In the genomic region with DNA sequence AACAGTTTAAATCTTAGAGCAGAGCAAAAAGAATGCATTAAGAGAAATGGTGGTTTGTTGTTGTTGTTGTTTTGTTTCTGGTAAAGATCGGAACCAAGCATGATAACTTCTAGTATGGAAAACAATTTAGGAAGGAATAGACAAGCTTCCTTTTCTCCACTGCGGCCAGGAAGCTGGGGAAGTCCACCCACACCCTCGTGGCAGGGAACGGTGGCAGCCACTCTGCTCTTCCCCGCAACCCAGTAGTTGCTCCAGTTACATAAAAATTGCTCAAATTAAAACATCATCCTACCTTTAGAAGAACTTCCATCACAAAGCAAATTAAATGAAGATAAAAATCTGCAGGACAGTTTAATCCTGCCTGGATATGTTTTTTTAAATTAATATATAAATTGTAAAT, we compare ENCODE assay signal across 12 cellular contexts.
DNase-seq lines count a peak whose midpoint lies in the region; TF ChIP-seq lines count a peak whose summit lies in the region.
"Had no signal": no experiment of that assay in that cellular context is flagged by ENCODE, and none has a peak within 500 bp of the region (broad histone marks: within the 10 kb centered on the region; RNA-seq: fewer than 3 reads in every experiment).

No MANE protein-coding gene starts in this region.

- TF ChIP-seq POLR2A in Peyer's patch (IDR thresholded peaks at IDR 0.05) = no peak

- H2BK5ac ChIP-seq in mesenchymal stem cell (ENCODE audit: low read depth, low read length, poor library complexity, severe bottlenecking) = no peak overlapping the region

- 92% methylated on average over 5 of the region's 5 CpGs for WGBS in mesenchymal stem cell

- H3K36me3 ChIP-seq in Peyer's patch (no peaks in the 10 kb centered on the region), mesenchymal stem cell (ENCODE audit: control insufficient read depth in 1 of 2, insufficient read depth in 2 of 2, low read depth in 1 of 2, low read length in 2 of 2) (peaks cover 2 to 36% of the 10 kb centered on the region in 2 experiments), subcutaneous abdominal adipose tissue (ENCODE audit: control insufficient read depth in 5 of 5, insufficient read depth in 5 of 5, low read length in 5 of 5) (no peaks in the 10 kb centered on the region)
- H3K36me3 ChIP-seq: ovary had no signal

- H4K8ac ChIP-seq in mesenchymal stem cell (ENCODE audit: low read length) = no peak overlapping the region

- no peak overlapping the region for H2AK5ac ChIP-seq in mesenchymal stem cell (ENCODE audit: low read length, severe bottlenecking)

- no peaks in the 10 kb centered on the region for H3K27me3 ChIP-seq in Peyer's patch
- H3K27me3 ChIP-seq in mesenchymal stem cell (ENCODE audit: control insufficient read depth in 1 of 2, insufficient read depth in 1 of 2, low read length in 2 of 2) = no peaks in the 10 kb centered on the region
- no peaks in the 10 kb centered on the region for H3K27me3 ChIP-seq in subcutaneous abdominal adipose tissue (ENCODE audit: control insufficient read depth in 5 of 5, insufficient read depth in 4 of 5, low read length in 5 of 5)
- H3K27me3 ChIP-seq: ovary had no signal

- no peak for TF ChIP-seq CTCF in Peyer's patch (IDR thresholded peaks at IDR 0.05)
- TF ChIP-seq CTCF in chondrocyte (IDR thresholded peaks at IDR 0.05) = no peak

- H3K27ac ChIP-seq in Peyer's patch (peak overlapping the region in 3 of 4 donors; percentile 6 to 46 (median 34)), mesenchymal stem cell (ENCODE audit: low read length, poor library complexity, severe bottlenecking) (no peak overlapping the region), subcutaneous abdominal adipose tissue (ENCODE audit: low read depth, low read length) (peak overlapping the region; percentile 96)

- H3K18ac ChIP-seq in mesenchymal stem cell (ENCODE audit: low read depth in 1 of 2, low read length in 2 of 2) = no peak overlapping the region

- no peak overlapping the region for H3K4me2 ChIP-seq in mesenchymal stem cell (ENCODE audit: low read length, poor library complexity, severe bottlenecking)

- H2BK120ac ChIP-seq in mesenchymal stem cell (ENCODE audit: low read depth, low read length) = no peak overlapping the region

- H3K79me1 ChIP-seq in mesenchymal stem cell (replicated peaks; ENCODE audit: low read length, poor library complexity, severe bottlenecking) = peaks cover 2% of the 10 kb centered on the region

- H3K9me3 ChIP-seq in Peyer's patch (no peaks in the 10 kb centered on the region), mesenchymal stem cell (ENCODE audit: control insufficient read depth, low read length) (no peaks in the 10 kb centered on the region), subcutaneous abdominal adipose tissue (ENCODE audit: control insufficient read depth in 5 of 5, low read length in 5 of 5) (no peaks in the 10 kb centered on the region)
- H3K9me3 ChIP-seq: ovary had no signal

- no peaks in the 10 kb centered on the region for H3K27me3 Mint-ChIP-seq in chondrocyte (ENCODE audit: low read depth)
- H3K27me3 Mint-ChIP-seq: stimulated activated naive CD8-positive, alpha-beta T cell treated with anti-CD3 and anti-CD28 coated beads, Interleukin-15, Interleukin-2, amounts not matched to agents 100 ng/mL and 50 ng/mL, for 24 hours had no signal

- DNase-seq in Peyer's patch = no peak
- peak; percentile 44 for DNase-seq in dermis blood vessel endothelial cell
- DNase-seq in mesenchymal stem cell = no peak
- no peak for DNase-seq in DMS 273 (lab: John Stamatoyannopoulos, UW; ENCODE audit: unreplicated experiment)
- no peak for DNase-seq in stimulated activated naive CD4-positive, alpha-beta T cell treated with Interleukin-2 at 50 U/mL for 16 hours (lab: John Stamatoyannopoulos, UW)
- DNase-seq in chondrocyte (ENCODE audit: low spot score) = no peak
- no peak for DNase-seq in stimulated activated CD4-positive, alpha-beta T cell treated with anti-CD3 and anti-CD28 coated beads, Interleukin-2, amount 100 ng/mL, for 24 hours
- DNase-seq: NCI-H146, ovary had no signal

- H4K91ac ChIP-seq in mesenchymal stem cell (ENCODE audit: low read length) = no peak overlapping the region

- H3K23ac ChIP-seq in mesenchymal stem cell (ENCODE audit: low read length in 2 of 2) = no peak overlapping the region

- no peak overlapping the region for H3K27ac Mint-ChIP-seq in chondrocyte (ENCODE audit: unreplicated experiment)

- no peak overlapping the region for H2AFZ ChIP-seq in mesenchymal stem cell (ENCODE audit: low read depth, low read length)

- no peak overlapping the region for H3K4me3 Mint-ChIP-seq in chondrocyte (ENCODE audit: unreplicated experiment)
- H3K4me3 Mint-ChIP-seq: stimulated activated naive CD8-positive, alpha-beta T cell treated with anti-CD3 and anti-CD28 coated beads, Interleukin-15, Interleukin-2, amounts not matched to agents 100 ng/mL and 50 ng/mL, for 24 hours had no signal

- peaks cover 84% of the 10 kb centered on the region for H3K4me1 Mint-ChIP-seq in chondrocyte (ENCODE audit: low read depth)

- no peaks in the 10 kb centered on the region for H3K36me3 Mint-ChIP-seq in chondrocyte (ENCODE audit: low read depth)

- H2BK15ac ChIP-seq in mesenchymal stem cell (ENCODE audit: low read depth, poor library complexity, severe bottlenecking) = no peak overlapping the region

- H3K14ac ChIP-seq in mesenchymal stem cell (ENCODE audit: low read length in 2 of 2) = no peak overlapping the region

- no peak overlapping the region for H2BK12ac ChIP-seq in mesenchymal stem cell (ENCODE audit: low read length in 2 of 2)

- no peaks in the 10 kb centered on the region for H3K9me3 Mint-ChIP-seq in chondrocyte (ENCODE audit: low read depth)
- H3K9me3 Mint-ChIP-seq: stimulated activated naive CD8-positive, alpha-beta T cell treated with anti-CD3 and anti-CD28 coated beads, Interleukin-15, Interleukin-2, amounts not matched to agents 100 ng/mL and 50 ng/mL, for 24 hours had no signal

- H3K9ac ChIP-seq in mesenchymal stem cell (ENCODE audit: low read length) (peak overlapping the region; percentile 77), subcutaneous abdominal adipose tissue (ENCODE audit: low read length in 5 of 5) (peak overlapping the region in 2 of 5 donors; percentile 52 to 56)

- H3K4ac ChIP-seq in mesenchymal stem cell (ENCODE audit: low read depth in 1 of 2, low read length in 2 of 2) = no peak overlapping the region

- H3K4me3 ChIP-seq in Peyer's patch = no peak overlapping the region
- H3K4me3 ChIP-seq in mesenchymal stem cell (ENCODE audit: insufficient read depth in 1 of 2, low read depth in 1 of 2, low read length in 2 of 2) = peak overlapping the region in 1 of 2 experiments; percentile 55
- H3K4me3 ChIP-seq in subcutaneous abdominal adipose tissue (ENCODE audit: low read depth in 1 of 5, low read length in 5 of 5) = no peak overlapping the region
- H3K4me3 ChIP-seq: K562, ovary had no signal

- H3K4me1 ChIP-seq in Peyer's patch (peaks cover 0 to 43% (median 6%) of the 10 kb centered on the region in 4 donors), mesenchymal stem cell (ENCODE audit: control insufficient read depth, insufficient read depth, low read depth, low read length) (peaks cover 9% of the 10 kb centered on the region), subcutaneous abdominal adipose tissue (ENCODE audit: control insufficient read depth in 5 of 5, insufficient read depth in 5 of 5, low read length in 5 of 5) (peaks cover 26 to 72% (median 65%) of the 10 kb centered on the region in 5 donors)
